10 cellular contexts compared by ENCODE assay signal in genomic region chr11:72773291-72773690, GRCh38. TPM values are rescaled to one million over a fixed set of nuclear protein-coding genes. Genes with fewer than 3 reads are reported as not detected.
DNase-seq lines count a peak whose midpoint lies in the region; ATAC-seq and TF ChIP-seq lines count a peak whose summit lies in the region.
"Had no signal": no experiment of that assay in that cellular context is flagged by ENCODE, and none has a peak within 500 bp of the region (broad histone marks: within the 10 kb centered on the region; RNA-seq: fewer than 3 reads in every experiment).

No MANE protein-coding gene starts in this region.

- H3K36me3 ChIP-seq in transverse colon: no peaks in the 10 kb centered on the region

- TF ChIP-seq POLR2A in transverse colon (IDR thresholded peaks at IDR 0.05): no peak

- H3K9me3 Mint-ChIP-seq in immature natural killer cell: no peaks in the 10 kb centered on the region

- DNase-seq in NCI-H2107 treated with DMSO at 0.1 percent for 48 hours (lab: John Stamatoyannopoulos, UW; ENCODE audit: unreplicated experiment) (peak; percentile 28), NCI-H2107 (lab: John Stamatoyannopoulos, UW) (no peak), astrocyte of the hippocampus (ENCODE audit: low read depth, low spot score) (peak; percentile 90), iris pigment epithelial cell (ENCODE audit: low read depth) (peak; percentile 95), transverse colon (no peak), KBM-7 (no peak), immature natural killer cell (no peak)
- DNase-seq: AML-193 had no signal

- TF ChIP-seq CTCF in transverse colon (IDR thresholded peaks at IDR 0.05): no peak

- H3K27ac ChIP-seq in transverse colon: peak overlapping the region in 3 of 4 donors; percentile 6 to 93 (median 45)
- H3K27ac ChIP-seq: VCaP had no signal

- no peak overlapping the region for H3K4me3 Mint-ChIP-seq in immature natural killer cell

- peaks cover 9 to 12% of the 10 kb centered on the region in 2 donors for H3K4me1 Mint-ChIP-seq in immature natural killer cell

- H3K36me3 Mint-ChIP-seq in immature natural killer cell: no peaks in the 10 kb centered on the region

- no peak for TF ChIP-seq EP300 in transverse colon (IDR thresholded peaks at IDR 0.05; ENCODE audit: low read depth)

- H3K27ac Mint-ChIP-seq in immature natural killer cell: no peak overlapping the region

- no peak for ATAC-seq in HG03097 (IDR thresholded peaks at IDR 0.05; ENCODE audit: low FRiP score, unreplicated experiment)

- no peaks in the 10 kb centered on the region for H3K27me3 ChIP-seq in transverse colon

- peaks cover 2 to 6% (median 5%) of the 10 kb centered on the region in 3 donors for H3K27me3 Mint-ChIP-seq in immature natural killer cell (ENCODE audit: low read depth in 3 of 3)

- 46 to 50% methylated on average over 1 to 5 of the region's 5 CpGs for WGBS in transverse colon (ENCODE audit: low coverage in 1 of 2), 2 donors

- peaks cover 26 to 64% (median 50%) of the 10 kb centered on the region in 4 donors for H3K4me1 ChIP-seq in transverse colon

- in situ Hi-C loops in transverse colon (cut with MboI; ENCODE audit: low pct_ligation_motif_present in 1 of 4, low pct_unique_long_range_greater_than_20kb in 1 of 4, low sequenced_read_pairs in 3 of 4): no loop called here
- in situ Hi-C loops in KBM-7 (cut with MboI; ENCODE audit: low pct_unique_long_range_greater_than_20kb, low sequenced_read_pairs): no loop called here

- intact Hi-C loops in transverse colon (cut with DNase I; ENCODE audit: low total_unique reads): no loop called here

- H3K9me3 ChIP-seq in transverse colon: no peaks in the 10 kb centered on the region

- H3K4me3 ChIP-seq in transverse colon: no peak overlapping the region

RNA-seq across cellular contexts. Expression of gene STARD10, which starts 20.6 kb away (rescaled TPM):
- 100 to 1,000 TPM in 3 of 4 donors, 10 to 100 TPM in 1; 82.7 to 714 (median 225) TPM for total RNA-seq in transverse colon
- 10 to 100 TPM; 26.3 to 50.1 (median 35.6) TPM for polyA plus RNA-seq in immature natural killer cell

RNA-seq across cellular contexts. Expression of gene ARAP1, which starts 21.1 kb away (rescaled TPM):
- total RNA-seq in transverse colon: 100 to 1,000 TPM in 3 of 4 donors, 10 to 100 TPM in 1; 99.4 to 233 (median 108) TPM
- polyA plus RNA-seq in immature natural killer cell: 10 to 100 TPM in 2 of 3 donors, 1 to 10 TPM in 1; 4.7 to 34.6 (median 16.4) TPM

RNA-seq across cellular contexts. Expression of gene ATG16L2, which starts 40.9 kb away (rescaled TPM):
- total RNA-seq in transverse colon: 100 to 1,000 TPM in 2 of 4 donors, 10 to 100 TPM in 2; 50.2 to 206 (median 85.3) TPM
- polyA plus RNA-seq in immature natural killer cell: 10 to 100 TPM; 11.4 to 24.6 (median 18.7) TPM

Comparison
In these comparisons a context has a peak if more than half of its experiments do, and no peak if none do; other contexts are left out.
1. DNase-seq: peak in NCI-H2107 treated with DMSO at 0.1 percent for 48 hours (single experiment), astrocyte of the hippocampus (single experiment) and iris pigment epithelial cell (single experiment); none in NCI-H2107 (single experiment), transverse colon (single experiment), KBM-7 (single experiment) and immature natural killer cell (0 of 3).